ENCODE assay signal across 8 cellular contexts in the genomic region with DNA sequence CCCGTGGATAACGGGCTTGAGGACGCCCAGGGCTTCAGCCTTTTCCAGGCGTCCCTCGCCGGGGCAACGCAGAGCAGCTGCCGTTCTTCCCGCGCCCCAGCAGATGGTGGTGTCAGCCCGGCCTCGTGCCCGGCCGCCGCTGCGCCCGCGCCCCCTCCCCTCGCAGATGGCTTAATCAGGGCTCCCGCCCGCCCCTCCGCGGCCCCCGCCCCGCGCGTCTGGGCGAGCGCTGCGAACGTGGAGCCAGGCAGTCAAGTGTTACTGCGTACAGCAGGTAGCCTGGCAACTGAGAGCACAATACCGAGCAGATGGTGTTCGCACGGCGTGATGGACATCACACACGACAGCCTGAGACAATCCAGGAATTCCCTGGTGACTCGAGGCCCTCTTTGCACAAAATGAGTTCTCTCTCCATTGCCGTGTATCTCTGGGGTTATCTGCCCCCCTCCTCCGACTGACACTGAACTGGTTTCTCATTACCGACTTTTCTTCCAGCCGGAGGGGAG.
DNase-seq lines count a peak whose midpoint lies in the region; ATAC-seq, FAIRE-seq and TF ChIP-seq lines count a peak whose summit lies in the region.

No MANE protein-coding gene starts in this region.

- CTCF ChIA-PET in endothelial cell of umbilical vein (lab: Charles Lee), result interaction anchor here (0.7 to 3.5 kb wide), 42 partner anchors 11 to 875 kb away, joined by 3 to 46 read pairs (median 4); no protein-coding TSS in a partner anchor

- H3K56ac ChIP-seq in mesendoderm (ENCODE audit: low read length), result peak overlapping the region; percentile 96

- H4K20me1 ChIP-seq in endothelial cell of umbilical vein (replicated peaks; ENCODE audit: control insufficient read depth, extremely low read depth, insufficient read depth, low read length), result no peaks in the 10 kb centered on the region

- no peak overlapping the region for H3K23ac ChIP-seq in mesendoderm (ENCODE audit: low read length)

- H3K4ac ChIP-seq in mesendoderm (ENCODE audit: low read depth, low read length), result no peak overlapping the region

- TF ChIP-seq POLR2A in endothelial cell of umbilical vein (IDR thresholded peaks at IDR 0.05; ENCODE audit: low read depth, low read length), result no peak

- WGBS in mesendoderm (ENCODE audit: extremely low coverage, insufficient coverage, low lambda C conversion rate), result no CpG with 5 or more reads among the region's 42 CpGs

- H3K79me1 ChIP-seq in mesendoderm (ENCODE audit: low read length), result no peaks in the 10 kb centered on the region

- H3K4me3 ChIP-seq in endothelial cell of umbilical vein (replicated peaks in 1 of 3; ENCODE audit: insufficient read depth in 1 of 3, low read depth in 1 of 3, low read length in 3 of 3) (peak overlapping the region in 2 of 3 experiments; percentile 18 to 34), mesendoderm (ENCODE audit: low read length) (peak overlapping the region; percentile 53)

- H3K36me3 ChIP-seq in endothelial cell of umbilical vein (ENCODE audit: control insufficient read depth in 2 of 2, extremely low read depth in 1 of 2, insufficient read depth in 2 of 2, low read length in 2 of 2) (no peaks in the 10 kb centered on the region), mesendoderm (ENCODE audit: control insufficient read depth, insufficient read depth, low read length) (no peaks in the 10 kb centered on the region)

- BruUV-seq in endothelial cell of umbilical vein (replicated peaks; lab: Mats Ljungman, UMichigan), result no TSS peak

- H3K9me3 ChIP-seq in endothelial cell of umbilical vein (replicated peaks; ENCODE audit: control insufficient read depth, insufficient read depth, low read length), result no peaks in the 10 kb centered on the region

- H3K27ac ChIP-seq in endothelial cell of umbilical vein (ENCODE audit: insufficient read depth, low read depth, low read length) (peak overlapping the region; percentile 14), mesendoderm (ENCODE audit: low read depth, low read length) (peak overlapping the region; percentile 78)

- peak overlapping the region; percentile 82 for H3K18ac ChIP-seq in mesendoderm (ENCODE audit: low read length)

- H3K9ac ChIP-seq in endothelial cell of umbilical vein (replicated peaks; ENCODE audit: extremely low read depth, insufficient read depth, low read length) (peak overlapping the region; percentile 61), mesendoderm (ENCODE audit: low read length) (peak overlapping the region; percentile 75)

- peak overlapping the region; percentile 5 for H2AFZ ChIP-seq in endothelial cell of umbilical vein (ENCODE audit: low read depth, low read length)

- DNase-seq in NCI-H82 (lab: John Stamatoyannopoulos, UW) (peak; percentile 99), endothelial cell of umbilical vein (ENCODE audit: low read depth, low spot score) (peak; percentile 94), mesendoderm (peak; percentile 96)
- peak; percentile 82 for DNase-seq in activated CD8-positive, alpha-beta memory T cell treated with anti-CD3 and anti-CD28 coated beads, Interleukin-2, amount 50 U/mL, for 48 hours
- DNase-seq in stimulated activated CD8-positive, alpha-beta memory T cell treated with anti-CD3 and anti-CD28 coated beads, Interleukin-12 subunit alpha, Interleukin-12 subunit beta, amount 100 ng/mL, for 4 hours (ENCODE audit: low read depth), result peak; percentile 37

- no peaks in the 10 kb centered on the region for H3K9me1 ChIP-seq in endothelial cell of umbilical vein (replicated peaks; ENCODE audit: control insufficient read depth, extremely low read depth, insufficient read depth, low read length)

- peak; percentile 74 for ATAC-seq in GM18511 (IDR thresholded peaks at IDR 0.05; ENCODE audit: unreplicated experiment)
- ATAC-seq in HG03521 (IDR thresholded peaks at IDR 0.05; ENCODE audit: unreplicated experiment), result peak; percentile 60
- no peak for ATAC-seq in GM19467 (IDR thresholded peaks at IDR 0.05; ENCODE audit: unreplicated experiment)

- H3K27me3 ChIP-seq in endothelial cell of umbilical vein (ENCODE audit: control insufficient read depth in 2 of 2, insufficient read depth in 2 of 2, low read length in 2 of 2) (no peaks in the 10 kb centered on the region), mesendoderm (ENCODE audit: insufficient read depth, low read length, poor library complexity) (no peaks in the 10 kb centered on the region)

- no peak overlapping the region for H2BK120ac ChIP-seq in mesendoderm (ENCODE audit: low read depth, low read length)

- H4K5ac ChIP-seq in mesendoderm (ENCODE audit: low read length), result no peak overlapping the region

- POLR2A ChIA-PET in endothelial cell of umbilical vein (lab: Charles Lee), result no interaction called here

- FAIRE-seq in endothelial cell of umbilical vein (lab: Jason Lieb, UNC), result peak; percentile 73

- H2AK5ac ChIP-seq in mesendoderm (ENCODE audit: low read length), result no peak overlapping the region

- dilution Hi-C loops in endothelial cell of umbilical vein (cut with MboI; ENCODE audit: extremely low pct_ligation_motif_present, low sequenced_read_pairs), result no loop called here

- H3K79me2 ChIP-seq in endothelial cell of umbilical vein (ENCODE audit: control insufficient read depth, insufficient read depth, low read length), result no peaks in the 10 kb centered on the region
- no peaks in the 10 kb centered on the region for H3K79me2 ChIP-seq in mesendoderm (ENCODE audit: control insufficient read depth, insufficient read depth, low read length)

- intact Hi-C loops in endothelial cell of umbilical vein (cut with micrococcal nuclease), result loop anchor here (1.0 to 10.0 kb wide), 13 partner anchors 27 to 880 kb away; no protein-coding TSS in a partner anchor

- H2BK5ac ChIP-seq in mesendoderm (ENCODE audit: low read length), result peak overlapping the region; percentile 74

- TF ChIP-seq CTCF in endothelial cell of umbilical vein (IDR thresholded peaks at IDR 0.05; ENCODE audit: extremely low read depth in 1 of 2, insufficient read depth in 1 of 2, low read depth in 1 of 2, low read length in 2 of 2), result peak; percentile 66 to 88

- H3K4me2 ChIP-seq in endothelial cell of umbilical vein (ENCODE audit: insufficient read depth, low read length) (peak overlapping the region; percentile 40), mesendoderm (ENCODE audit: low read length) (peak overlapping the region; percentile 82)

- peaks cover 12% of the 10 kb centered on the region for H3K4me1 ChIP-seq in endothelial cell of umbilical vein (ENCODE audit: control insufficient read depth, extremely low read depth, insufficient read depth, low read length)
- peaks cover 18% of the 10 kb centered on the region for H3K4me1 ChIP-seq in mesendoderm (ENCODE audit: control insufficient read depth, low read depth, low read length)

- H4K8ac ChIP-seq in mesendoderm (ENCODE audit: low read depth, low read length), result no peak overlapping the region

- no peak overlapping the region for H2BK15ac ChIP-seq in mesendoderm (replicated peaks; ENCODE audit: low read depth)

TF ChIP-seq in endothelial cell of umbilical vein, 7 proteins besides CTCF, POLR2A, EP300 and RAD21:
- TF ChIP-seq FOS (IDR thresholded peaks at IDR 0.05; ENCODE audit: borderline replicate concordance, insufficient read depth, low read length) (no peak), POLR2AphosphoS5 (IDR thresholded peaks at IDR 0.05; ENCODE audit: insufficient read depth, low read depth, low read length) (peak; percentile 45)

Comparison
In these comparisons a context has a peak if more than half of its experiments do, and no peak if none do; other contexts are left out.
1. DNase-seq: peak in every context shown above with its lines; median percentile 99 in NCI-H82; 96 in mesendoderm; 94 in endothelial cell of umbilical vein; 82 in activated CD8-positive, alpha-beta memory T cell treated with anti-CD3 and anti-CD28 coated beads, Interleukin-2, amount 50 U/mL, for 48 hours; 37 in stimulated activated CD8-positive, alpha-beta memory T cell treated with anti-CD3 and anti-CD28 coated beads, Interleukin-12 subunit alpha, Interleukin-12 subunit beta, amount 100 ng/mL, for 4 hours.